In genomic region chr6:36443498-36443844, GRCh38 we compare ENCODE assay signal across 9 cellular contexts. TPM values are rescaled to one million over a fixed set of nuclear protein-coding genes. Genes with fewer than 3 reads are reported as not detected.
DNase-seq lines count a peak whose midpoint lies in the region; ATAC-seq and TF ChIP-seq lines count a peak whose summit lies in the region.
"Had no signal": no experiment of that assay in that cellular context is flagged by ENCODE, and none has a peak within 500 bp of the region (broad histone marks: within the 10 kb centered on the region; RNA-seq: fewer than 3 reads in every experiment).

No MANE protein-coding gene starts in this region.

- H4K20me1 ChIP-seq in hepatocyte (ENCODE audit: insufficient read depth, poor library complexity, severe bottlenecking): no peaks in the 10 kb centered on the region

- no peaks in the 10 kb centered on the region for H3K36me3 ChIP-seq in hepatocyte (replicated peaks; ENCODE audit: insufficient read depth, low read depth)

- peak overlapping the region; percentile 88 for H2AFZ ChIP-seq in hepatocyte

- H3K4me1 Mint-ChIP-seq in stimulated activated effector memory CD8-positive, alpha-beta T cell treated with anti-CD3 and anti-CD28 coated beads, Interleukin-12 subunit alpha, Interleukin-12 subunit beta, amount 100 ng/mL, for 72 hours: peaks cover 33% of the 10 kb centered on the region

- DNase-seq in DMS53 (lab: John Stamatoyannopoulos, UW): peak; percentile 63
- no peak for DNase-seq in DMS53 treated with DMSO at 0.1 percent for 48 hours (lab: John Stamatoyannopoulos, UW; ENCODE audit: unreplicated experiment)
- DNase-seq in hepatocyte (ENCODE audit: low spot score): no peak
- no peak for DNase-seq in stimulated activated effector memory CD8-positive, alpha-beta T cell treated with anti-CD3 and anti-CD28 coated beads, Interleukin-12 subunit alpha, Interleukin-12 subunit beta, amount 100 ng/mL, for 72 hours (ENCODE audit: low spot score in 2 of 2)
- DNase-seq in posterior vena cava (ENCODE audit: low spot score): no peak
- no peak for DNase-seq in activated CD4-positive, alpha-beta T cell treated with anti-CD3 and anti-CD28 coated beads for 4 hours

- H3K27ac Mint-ChIP-seq in stimulated activated effector memory CD8-positive, alpha-beta T cell treated with anti-CD3 and anti-CD28 coated beads, Interleukin-12 subunit alpha, Interleukin-12 subunit beta, amount 100 ng/mL, for 72 hours: peak overlapping the region; percentile 92

- ATAC-seq in stimulated activated effector memory CD8-positive, alpha-beta T cell treated with anti-CD3 and anti-CD28 coated beads, Interleukin-12 subunit alpha, Interleukin-12 subunit beta, amount 100 ng/mL, for 72 hours: no peak
- ATAC-seq in GM18858 (IDR thresholded peaks at IDR 0.05; ENCODE audit: unreplicated experiment): no peak

- H3K79me2 ChIP-seq in hepatocyte: peaks cover 54% of the 10 kb centered on the region

- H3K4me1 ChIP-seq in hepatocyte (ENCODE audit: insufficient read depth): peaks cover 31% of the 10 kb centered on the region

- no peaks in the 10 kb centered on the region for H3K9me3 Mint-ChIP-seq in stimulated activated effector memory CD8-positive, alpha-beta T cell treated with anti-CD3 and anti-CD28 coated beads, Interleukin-12 subunit alpha, Interleukin-12 subunit beta, amount 100 ng/mL, for 72 hours

- intact Hi-C loops in posterior vena cava (cut with DNase I): no loop called here

- TF ChIP-seq CTCF in WI38 (IDR thresholded peaks at IDR 0.05; ENCODE audit: low read depth, low read length) (no peak), hepatocyte (IDR thresholded peaks at IDR 0.05; ENCODE audit: poor library complexity) (no peak)

- under 1% methylated on average over 7 of the region's 7 CpGs for WGBS in hepatocyte (ENCODE audit: low lambda C conversion rate, missing lambda C conversion rate)

- no peaks in the 10 kb centered on the region for H3K9me3 ChIP-seq in hepatocyte (ENCODE audit: low read depth)

- H3K4me3 Mint-ChIP-seq in stimulated activated effector memory CD8-positive, alpha-beta T cell treated with anti-CD3 and anti-CD28 coated beads, Interleukin-12 subunit alpha, Interleukin-12 subunit beta, amount 100 ng/mL, for 72 hours: peak overlapping the region; percentile 87

- H3K36me3 Mint-ChIP-seq in stimulated activated effector memory CD8-positive, alpha-beta T cell treated with anti-CD3 and anti-CD28 coated beads, Interleukin-12 subunit alpha, Interleukin-12 subunit beta, amount 100 ng/mL, for 72 hours: peaks cover 19% of the 10 kb centered on the region

- H3K4me3 ChIP-seq in WI38 (ENCODE audit: low read depth, low read length) (peak overlapping the region; percentile 97), hepatocyte (peak overlapping the region; percentile 90)

- H3K4me2 ChIP-seq in hepatocyte: peak overlapping the region; percentile 72

- peak overlapping the region; percentile 99 for H3K27ac ChIP-seq in hepatocyte

- H3K27me3 ChIP-seq in hepatocyte: no peaks in the 10 kb centered on the region

- H3K9me2 ChIP-seq in hepatocyte (replicated peaks; ENCODE audit: insufficient read depth): no peaks in the 10 kb centered on the region

RNA-seq across cellular contexts. Expression of gene KCTD20, which starts 0.7 kb away (rescaled TPM):
- total RNA-seq in hepatocyte: 54.3 and 56.3 TPM in 2 replicates
- 21.4 and 27.4 TPM in 2 replicates for polyA plus RNA-seq in hepatocyte
- 10 to 100 TPM; 52.6 to 54.3 TPM for total RNA-seq in posterior vena cava

RNA-seq across cellular contexts. Expression of gene PXT1, which starts 0.8 kb away (rescaled TPM):
- total RNA-seq in hepatocyte (not detected in 2 replicates), posterior vena cava (not detected)
- not detected in 2 replicates for polyA plus RNA-seq in hepatocyte
- total RNA-seq: subcutaneous adipose tissue had no signal

RNA-seq across cellular contexts. Expression of gene ETV7, which starts 56.0 kb away (rescaled TPM):
- total RNA-seq in hepatocyte (0.88 and 1.2 TPM in 2 replicates), posterior vena cava (under 1 TPM in 1 of 2 donors, not detected in 1; 0.57 TPM)
- polyA plus RNA-seq in hepatocyte: 0.60 and 1.2 TPM in 2 replicates
